15 cellular contexts compared by ENCODE assay signal in the genomic region with DNA sequence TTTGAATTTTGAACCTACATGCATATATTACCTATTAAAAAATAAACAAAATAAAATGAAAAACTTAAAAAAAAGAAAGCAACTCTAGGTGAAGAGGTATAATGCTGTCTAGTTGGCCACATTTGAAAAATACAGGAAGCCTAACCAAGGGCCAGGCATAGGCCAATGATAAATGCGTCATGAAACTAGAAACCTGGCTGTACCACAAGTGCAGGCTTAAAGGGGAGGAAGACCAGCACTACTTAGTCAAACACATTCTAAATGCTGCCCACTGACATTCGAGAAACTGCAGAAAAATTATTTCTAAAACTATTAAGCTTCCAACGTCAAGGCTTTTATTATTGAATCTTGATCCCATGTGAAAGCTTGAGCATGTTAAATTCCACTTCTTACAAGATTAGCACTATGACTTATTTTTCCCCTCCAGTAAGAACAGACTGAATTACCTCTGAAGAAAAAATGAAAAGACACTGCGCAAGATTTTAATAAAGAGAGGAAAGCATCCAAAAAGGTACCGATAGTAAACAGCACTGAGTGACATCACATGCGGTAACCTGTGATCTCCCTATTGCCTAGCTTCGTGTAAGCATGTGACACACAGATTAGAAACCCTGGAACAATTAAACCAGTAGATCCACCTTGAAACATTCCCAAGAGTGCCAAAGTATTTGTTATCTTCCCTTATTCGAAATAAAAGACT. TPM values are rescaled to one million over a fixed set of nuclear protein-coding genes. Genes with fewer than 3 reads are reported as not detected.
DNase-seq lines count a peak whose midpoint lies in the region; ATAC-seq, FAIRE-seq and TF ChIP-seq lines count a peak whose summit lies in the region.
"Had no signal": no experiment of that assay in that cellular context is flagged by ENCODE, and none has a peak within 500 bp of the region (broad histone marks: within the 10 kb centered on the region; RNA-seq: fewer than 3 reads in every experiment).

No MANE protein-coding gene starts in this region.

- H3K4me3 ChIP-seq in LNCaP clone FGC (ENCODE audit: low read depth, low read length) (peak overlapping the region; percentile 17), stomach (no peak overlapping the region)

- no peak for FAIRE-seq in GM12892 (lab: Jason Lieb, UNC)

- TF ChIP-seq EP300 in stomach (IDR thresholded peaks at IDR 0.05): no peak

- peak overlapping the region in 4 of 5 donors; percentile 48 to 59 (median 55) for H3K27ac ChIP-seq in stomach

- intact Hi-C loops in stomach (cut with DNase I; ENCODE audit: low total_unique reads): no loop called here

- no peak for TF ChIP-seq POLR2A in stomach (IDR thresholded peaks at IDR 0.05)
- no peak for TF ChIP-seq POLR2A in GM12892 (IDR thresholded peaks at IDR 0.05; ENCODE audit: low read depth, low read length)

- DNase-seq in LNCaP clone FGC (ENCODE audit: low read depth) (no peak), left kidney (ENCODE audit: low read depth, low spot score) (peak; percentile 64), stomach (no peak), omental fat pad (ENCODE audit: low spot score) (no peak), NOMO-1 treated with DMSO at 0.1 percent for 48 hours (lab: John Stamatoyannopoulos, UW; ENCODE audit: unreplicated experiment) (no peak), GM12892 (ENCODE audit: insufficient read length) (no peak)
- DNase-seq: activated B cell treated with CpG ODN at 0.5 μM for 24 hours; activated naive CD4-positive, alpha-beta T cell treated with Interleukin-2 at 50 U/mL for 16 hours; DMS53; NCI-H1092 treated with DMSO at 0.1 percent for 48 hours; NCI-H510A; PC-3 had no signal

- peak; percentile 63 for ATAC-seq in esophagus mucosa
- ATAC-seq in omental fat pad (ENCODE audit: low FRiP score): no peak
- ATAC-seq in HG02798 (IDR thresholded peaks at IDR 0.05; ENCODE audit: poor library complexity, unreplicated experiment): no peak
- ATAC-seq: natural killer cell treated with Interleukin-12 subunit alpha and Interleukin-12 subunit beta and Interleukin-15 and Interleukin-18, amount 100 ng/mL, for 72 hours; PC-3 had no signal

- TF ChIP-seq CTCF in LNCaP clone FGC (IDR thresholded peaks at IDR 0.05; ENCODE audit: control insufficient read depth, extremely low read depth, insufficient read depth) (no peak), stomach (IDR thresholded peaks at IDR 0.05) (no peak), omental fat pad (IDR thresholded peaks at IDR 0.05) (no peak)

- H3K9me3 ChIP-seq in stomach: no peaks in the 10 kb centered on the region

- H3K4me1 ChIP-seq in stomach: peaks cover 0 to 22% (median 4%) of the 10 kb centered on the region in 4 donors

- 61 to 72% (median 64%) methylated on average over 8 of the region's 8 CpGs for WGBS in stomach, 5 donors

- no peaks in the 10 kb centered on the region for H3K27me3 ChIP-seq in stomach

- H3K36me3 ChIP-seq in stomach: no peaks in the 10 kb centered on the region

RNA-seq across cellular contexts. Expression of gene CDC14B, which starts 16.2 kb away (rescaled TPM):
- total RNA-seq in esophagus mucosa (7.0 TPM), stomach (10 to 100 TPM in 4 of 5 donors, 1 to 10 TPM in 1; 9.3 to 31.9 (median 17.4) TPM), omental fat pad (10 to 100 TPM; 14.4 to 40.5 (median 21.5) TPM)
- polyA plus RNA-seq in stomach: 10 to 100 TPM in 2 of 3 donors, 1 to 10 TPM in 1; 4.1 to 17.0 (median 11.1) TPM
- 0.74 TPM for polyA plus RNA-seq in GM12892 (2012; ENCODE audit: missing spikeins)

RNA-seq across cellular contexts. Expression of gene PRXL2C, which starts 51.7 kb away (rescaled TPM):
- total RNA-seq in esophagus mucosa (5.8 TPM), stomach (10 to 100 TPM in 3 of 5 donors, 1 to 10 TPM in 2; 6.8 to 35.0 (median 11.6) TPM), omental fat pad (10 to 100 TPM; 16.2 to 31.3 (median 28.0) TPM)
- polyA plus RNA-seq in stomach: 1 to 10 TPM; 5.6 to 6.6 (median 6.1) TPM
- 3.9 TPM for polyA plus RNA-seq in GM12892 (2012; ENCODE audit: missing spikeins)
